1 cellular context compared by ENCODE assay signal in the genomic region with DNA sequence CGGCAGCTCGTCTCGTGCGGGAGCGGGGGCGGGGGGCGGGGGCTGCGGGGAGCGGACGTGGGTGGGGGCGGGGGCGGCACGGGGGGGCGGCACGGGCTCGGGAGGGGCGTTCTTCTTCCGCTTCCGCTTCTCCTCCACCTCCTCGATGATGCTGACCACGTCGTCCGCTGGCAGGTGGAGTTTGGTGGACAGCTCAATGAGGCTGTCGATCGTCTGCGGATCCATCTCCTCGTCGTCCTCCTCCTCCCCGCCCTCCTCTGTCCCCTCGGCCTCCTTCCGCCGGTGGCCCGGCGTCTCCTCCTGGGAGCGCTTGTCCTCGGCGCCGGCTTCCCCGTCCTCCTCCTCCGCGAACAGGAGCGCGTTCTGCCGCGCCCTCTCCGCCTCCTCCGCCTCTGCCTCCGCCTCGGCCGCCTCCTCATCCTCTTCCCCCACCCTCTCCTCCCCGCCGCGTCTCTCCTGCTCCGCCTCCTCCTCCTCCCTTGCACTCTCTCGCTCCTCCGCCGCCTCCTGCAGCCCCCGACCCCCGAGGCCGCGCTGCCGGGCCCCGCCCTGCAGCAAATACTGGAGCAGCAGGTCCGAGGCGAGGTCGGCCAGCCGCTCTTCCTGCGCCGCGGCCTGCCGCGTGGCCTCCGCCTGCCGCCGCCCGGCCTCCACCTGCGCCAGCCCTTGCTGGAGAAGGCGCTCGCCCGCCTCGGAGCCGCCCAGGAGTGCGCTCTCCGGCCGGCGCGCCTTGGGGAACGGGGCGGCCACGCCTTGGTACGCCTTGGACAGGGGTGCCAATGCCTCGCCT.
TF ChIP-seq lines count a peak whose summit lies in the region.

No MANE protein-coding gene starts in this region.

TF ChIP-seq in K562, 482 proteins besides CTCF, POLR2A, EP300 and RAD21 (continued from another document and continues in another):
- TF ChIP-seq, protein P1, sequence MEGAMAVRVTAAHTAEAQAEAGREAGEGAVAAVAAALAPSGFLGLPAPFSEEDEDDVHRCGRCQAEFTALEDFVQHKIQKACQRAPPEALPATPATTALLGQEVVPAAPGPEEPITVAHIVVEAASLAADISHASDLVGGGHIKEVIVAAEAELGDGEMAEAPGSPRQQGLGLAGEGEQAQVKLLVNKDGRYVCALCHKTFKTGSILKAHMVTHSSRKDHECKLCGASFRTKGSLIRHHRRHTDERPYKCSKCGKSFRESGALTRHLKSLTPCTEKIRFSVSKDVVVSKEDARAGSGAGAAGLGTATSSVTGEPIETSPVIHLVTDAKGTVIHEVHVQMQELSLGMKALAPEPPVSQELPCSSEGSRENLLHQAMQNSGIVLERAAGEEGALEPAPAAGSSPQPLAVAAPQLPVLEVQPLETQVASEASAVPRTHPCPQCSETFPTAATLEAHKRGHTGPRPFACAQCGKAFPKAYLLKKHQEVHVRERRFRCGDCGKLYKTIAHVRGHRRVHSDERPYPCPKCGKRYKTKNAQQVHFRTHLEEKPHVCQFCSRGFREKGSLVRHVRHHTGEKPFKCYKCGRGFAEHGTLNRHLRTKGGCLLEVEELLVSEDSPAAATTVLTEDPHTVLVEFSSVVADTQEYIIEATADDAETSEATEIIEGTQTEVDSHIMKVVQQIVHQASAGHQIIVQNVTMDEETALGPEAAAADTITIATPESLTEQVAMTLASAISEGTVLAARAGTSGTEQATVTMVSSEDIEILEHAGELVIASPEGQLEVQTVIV (CRISPR knock-in tag; IDR thresholded peaks at IDR 0.05; ENCODE audit: borderline replicate concordance) = no peak
- TF ChIP-seq NR3C1 (CRISPR knock-in tag; IDR thresholded peaks at IDR 0.05) (peak; percentile 61; the same call in 1 of the 2 replicates), TRIM24 (IDR thresholded peaks at IDR 0.05) (no peak), NR2C2 (CRISPR knock-in tag; IDR thresholded peaks at IDR 0.05) (no peak), NR2C2 (tag; IDR thresholded peaks at IDR 0.05) (no peak), MEIS2 (IDR thresholded peaks at IDR 0.05; ENCODE audit: partially characterized antibody) (no peak), CCNT2 (IDR thresholded peaks at IDR 0.05; ENCODE audit: borderline replicate concordance, extremely low read depth, insufficient read length, low read depth, low read length) (no peak), GABPA (tag; conservative IDR thresholded peaks at IDR 0.05; ENCODE audit: low read depth) (peak; percentile 73), ZNF217 (CRISPR knock-in tag; IDR thresholded peaks at IDR 0.05) (no peak), DNMT1 (IDR thresholded peaks at IDR 0.05) (no peak), ZNF583 (CRISPR knock-in tag; IDR thresholded peaks at IDR 0.05) (no peak), ZNF77 (CRISPR knock-in tag; IDR thresholded peaks at IDR 0.05) (no peak), HNRNPLL (IDR thresholded peaks at IDR 0.05; ENCODE audit: low read depth, low read length, poor library complexity, severe bottlenecking) (no peak), GABPB1 (CRISPR knock-in tag; IDR thresholded peaks at IDR 0.05) (0 out of 2 replicates have a peak, but pooled peaks have one; percentile 41), FUS (optimal IDR thresholded peaks at IDR 0.05; ENCODE audit: low read depth, low read length) (no peak), NFYB (IDR thresholded peaks at IDR 0.05; ENCODE audit: extremely low read depth, insufficient read length) (no peak), ZNF79 (CRISPR knock-in tag; IDR thresholded peaks at IDR 0.05; ENCODE audit: low read depth) (no peak), SLC30A9 (CRISPR knock-in tag; IDR thresholded peaks at IDR 0.05) (no peak), HDAC1 (IDR thresholded peaks at IDR 0.05) (no peak), PHF8 (IDR thresholded peaks at IDR 0.05; ENCODE audit: borderline replicate concordance, low read length) (peak; percentile 29; the same call in 1 of the 2 replicates), RBFOX2 (IDR thresholded peaks at IDR 0.05; ENCODE audit: low read depth, low read length) (peak; percentile 65), SMARCC2 (IDR thresholded peaks at IDR 0.05; ENCODE audit: low read depth) (no peak), TAF1 (IDR thresholded peaks at IDR 0.05; ENCODE audit: control insufficient read depth, extremely low read depth, insufficient read depth, low read length, severe bottlenecking) (no peak), SMAD4 (CRISPR knock-in tag; conservative IDR thresholded peaks at IDR 0.05) (no peak), TCF3 (CRISPR knock-in tag; IDR thresholded peaks at IDR 0.05) (no peak), POLR2AphosphoS2 (IDR thresholded peaks at IDR 0.05; ENCODE audit: low read length) (no peak), ILF3 (IDR thresholded peaks at IDR 0.05; ENCODE audit: borderline replicate concordance) (no peak), ZBTB7A (IDR thresholded peaks at IDR 0.05; ENCODE audit: borderline replicate concordance, control insufficient read depth, low read depth, low read length) (peak; percentile 0; the same call in 1 of the 2 replicates), NRF1 (conservative IDR thresholded peaks at IDR 0.05 in 1 of 2, IDR thresholded peaks at IDR 0.05 in 1 of 2) (no peak; a peak in 1 of 4 replicates), ZNF699 (CRISPR knock-in tag; IDR thresholded peaks at IDR 0.05; ENCODE audit: insufficient replicate concordance) (no peak), RBM14 (IDR thresholded peaks at IDR 0.05; ENCODE audit: borderline replicate concordance, insufficient read depth, low read depth, low read length) (no peak), SMARCB1 (IDR thresholded peaks at IDR 0.05; ENCODE audit: insufficient read length, low read depth) (no peak), FOXP1 (CRISPR knock-in tag; IDR thresholded peaks at IDR 0.05) (no peak), ZNF696 (CRISPR knock-in tag; conservative IDR thresholded peaks at IDR 0.05) (no peak), ZNF780A (CRISPR knock-in tag; IDR thresholded peaks at IDR 0.05) (no peak), CBX8 (IDR thresholded peaks at IDR 0.05; ENCODE audit: borderline replicate concordance, extremely low read depth, low read depth, low read length, poor library complexity, severe bottlenecking) (no peak), CBX1 (IDR thresholded peaks at IDR 0.05; ENCODE audit: low read depth) (no peak), BRD9 (IDR thresholded peaks at IDR 0.05; ENCODE audit: low read depth, partially characterized antibody) (no peak), ELF1 (tag; IDR thresholded peaks at IDR 0.05) (peak; percentile 55; the same call in 1 of the 2 replicates), CHD1 (IDR thresholded peaks at IDR 0.05; ENCODE audit: low read length) (no peak), SPI1 (IDR thresholded peaks at IDR 0.05; ENCODE audit: borderline replicate concordance, low read depth, low read length) (no peak), TAF9B (IDR thresholded peaks at IDR 0.05; ENCODE audit: partially characterized antibody) (no peak), MEF2A (IDR thresholded peaks at IDR 0.05; ENCODE audit: control insufficient read depth, low read depth, low read length) (no peak)
- TF ChIP-seq, protein P2, sequence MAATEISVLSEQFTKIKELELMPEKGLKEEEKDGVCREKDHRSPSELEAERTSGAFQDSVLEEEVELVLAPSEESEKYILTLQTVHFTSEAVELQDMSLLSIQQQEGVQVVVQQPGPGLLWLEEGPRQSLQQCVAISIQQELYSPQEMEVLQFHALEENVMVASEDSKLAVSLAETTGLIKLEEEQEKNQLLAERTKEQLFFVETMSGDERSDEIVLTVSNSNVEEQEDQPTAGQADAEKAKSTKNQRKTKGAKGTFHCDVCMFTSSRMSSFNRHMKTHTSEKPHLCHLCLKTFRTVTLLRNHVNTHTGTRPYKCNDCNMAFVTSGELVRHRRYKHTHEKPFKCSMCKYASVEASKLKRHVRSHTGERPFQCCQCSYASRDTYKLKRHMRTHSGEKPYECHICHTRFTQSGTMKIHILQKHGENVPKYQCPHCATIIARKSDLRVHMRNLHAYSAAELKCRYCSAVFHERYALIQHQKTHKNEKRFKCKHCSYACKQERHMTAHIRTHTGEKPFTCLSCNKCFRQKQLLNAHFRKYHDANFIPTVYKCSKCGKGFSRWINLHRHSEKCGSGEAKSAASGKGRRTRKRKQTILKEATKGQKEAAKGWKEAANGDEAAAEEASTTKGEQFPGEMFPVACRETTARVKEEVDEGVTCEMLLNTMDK (IDR thresholded peaks at IDR 0.05; ENCODE audit: borderline replicate concordance, insufficient read depth, low read depth, low read length, poor library complexity, severe bottlenecking) = no peak
- TF ChIP-seq, protein P3, sequence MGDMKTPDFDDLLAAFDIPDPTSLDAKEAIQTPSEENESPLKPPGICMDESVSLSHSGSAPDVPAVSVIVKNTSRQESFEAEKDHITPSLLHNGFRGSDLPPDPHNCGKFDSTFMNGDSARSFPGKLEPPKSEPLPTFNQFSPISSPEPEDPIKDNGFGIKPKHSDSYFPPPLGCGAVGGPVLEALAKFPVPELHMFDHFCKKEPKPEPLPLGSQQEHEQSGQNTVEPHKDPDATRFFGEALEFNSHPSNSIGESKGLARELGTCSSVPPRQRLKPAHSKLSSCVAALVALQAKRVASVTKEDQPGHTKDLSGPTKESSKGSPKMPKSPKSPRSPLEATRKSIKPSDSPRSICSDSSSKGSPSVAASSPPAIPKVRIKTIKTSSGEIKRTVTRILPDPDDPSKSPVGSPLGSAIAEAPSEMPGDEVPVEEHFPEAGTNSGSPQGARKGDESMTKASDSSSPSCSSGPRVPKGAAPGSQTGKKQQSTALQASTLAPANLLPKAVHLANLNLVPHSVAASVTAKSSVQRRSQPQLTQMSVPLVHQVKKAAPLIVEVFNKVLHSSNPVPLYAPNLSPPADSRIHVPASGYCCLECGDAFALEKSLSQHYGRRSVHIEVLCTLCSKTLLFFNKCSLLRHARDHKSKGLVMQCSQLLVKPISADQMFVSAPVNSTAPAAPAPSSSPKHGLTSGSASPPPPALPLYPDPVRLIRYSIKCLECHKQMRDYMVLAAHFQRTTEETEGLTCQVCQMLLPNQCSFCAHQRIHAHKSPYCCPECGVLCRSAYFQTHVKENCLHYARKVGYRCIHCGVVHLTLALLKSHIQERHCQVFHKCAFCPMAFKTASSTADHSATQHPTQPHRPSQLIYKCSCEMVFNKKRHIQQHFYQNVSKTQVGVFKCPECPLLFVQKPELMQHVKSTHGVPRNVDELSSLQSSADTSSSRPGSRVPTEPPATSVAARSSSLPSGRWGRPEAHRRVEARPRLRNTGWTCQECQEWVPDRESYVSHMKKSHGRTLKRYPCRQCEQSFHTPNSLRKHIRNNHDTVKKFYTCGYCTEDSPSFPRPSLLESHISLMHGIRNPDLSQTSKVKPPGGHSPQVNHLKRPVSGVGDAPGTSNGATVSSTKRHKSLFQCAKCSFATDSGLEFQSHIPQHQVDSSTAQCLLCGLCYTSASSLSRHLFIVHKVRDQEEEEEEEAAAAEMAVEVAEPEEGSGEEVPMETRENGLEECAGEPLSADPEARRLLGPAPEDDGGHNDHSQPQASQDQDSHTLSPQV (IDR thresholded peaks at IDR 0.05) = no peak
- TF ChIP-seq, protein P4, sequence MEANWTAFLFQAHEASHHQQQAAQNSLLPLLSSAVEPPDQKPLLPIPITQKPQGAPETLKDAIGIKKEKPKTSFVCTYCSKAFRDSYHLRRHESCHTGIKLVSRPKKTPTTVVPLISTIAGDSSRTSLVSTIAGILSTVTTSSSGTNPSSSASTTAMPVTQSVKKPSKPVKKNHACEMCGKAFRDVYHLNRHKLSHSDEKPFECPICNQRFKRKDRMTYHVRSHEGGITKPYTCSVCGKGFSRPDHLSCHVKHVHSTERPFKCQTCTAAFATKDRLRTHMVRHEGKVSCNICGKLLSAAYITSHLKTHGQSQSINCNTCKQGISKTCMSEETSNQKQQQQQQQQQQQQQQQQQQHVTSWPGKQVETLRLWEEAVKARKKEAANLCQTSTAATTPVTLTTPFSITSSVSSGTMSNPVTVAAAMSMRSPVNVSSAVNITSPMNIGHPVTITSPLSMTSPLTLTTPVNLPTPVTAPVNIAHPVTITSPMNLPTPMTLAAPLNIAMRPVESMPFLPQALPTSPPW (CRISPR knock-in tag; IDR thresholded peaks at IDR 0.05) = peak; percentile 79
- TF ChIP-seq, protein P5, sequence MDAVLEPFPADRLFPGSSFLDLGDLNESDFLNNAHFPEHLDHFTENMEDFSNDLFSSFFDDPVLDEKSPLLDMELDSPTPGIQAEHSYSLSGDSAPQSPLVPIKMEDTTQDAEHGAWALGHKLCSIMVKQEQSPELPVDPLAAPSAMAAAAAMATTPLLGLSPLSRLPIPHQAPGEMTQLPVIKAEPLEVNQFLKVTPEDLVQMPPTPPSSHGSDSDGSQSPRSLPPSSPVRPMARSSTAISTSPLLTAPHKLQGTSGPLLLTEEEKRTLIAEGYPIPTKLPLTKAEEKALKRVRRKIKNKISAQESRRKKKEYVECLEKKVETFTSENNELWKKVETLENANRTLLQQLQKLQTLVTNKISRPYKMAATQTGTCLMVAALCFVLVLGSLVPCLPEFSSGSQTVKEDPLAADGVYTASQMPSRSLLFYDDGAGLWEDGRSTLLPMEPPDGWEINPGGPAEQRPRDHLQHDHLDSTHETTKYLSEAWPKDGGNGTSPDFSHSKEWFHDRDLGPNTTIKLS (IDR thresholded peaks at IDR 0.05; ENCODE audit: borderline replicate concordance, low read depth) = no peak; the same call in 1 of the 2 replicates
- TF ChIP-seq, protein P6, sequence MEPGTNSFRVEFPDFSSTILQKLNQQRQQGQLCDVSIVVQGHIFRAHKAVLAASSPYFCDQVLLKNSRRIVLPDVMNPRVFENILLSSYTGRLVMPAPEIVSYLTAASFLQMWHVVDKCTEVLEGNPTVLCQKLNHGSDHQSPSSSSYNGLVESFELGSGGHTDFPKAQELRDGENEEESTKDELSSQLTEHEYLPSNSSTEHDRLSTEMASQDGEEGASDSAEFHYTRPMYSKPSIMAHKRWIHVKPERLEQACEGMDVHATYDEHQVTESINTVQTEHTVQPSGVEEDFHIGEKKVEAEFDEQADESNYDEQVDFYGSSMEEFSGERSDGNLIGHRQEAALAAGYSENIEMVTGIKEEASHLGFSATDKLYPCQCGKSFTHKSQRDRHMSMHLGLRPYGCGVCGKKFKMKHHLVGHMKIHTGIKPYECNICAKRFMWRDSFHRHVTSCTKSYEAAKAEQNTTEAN (CRISPR knock-in tag; IDR thresholded peaks at IDR 0.05) = no peak
- TF ChIP-seq, protein P7, sequence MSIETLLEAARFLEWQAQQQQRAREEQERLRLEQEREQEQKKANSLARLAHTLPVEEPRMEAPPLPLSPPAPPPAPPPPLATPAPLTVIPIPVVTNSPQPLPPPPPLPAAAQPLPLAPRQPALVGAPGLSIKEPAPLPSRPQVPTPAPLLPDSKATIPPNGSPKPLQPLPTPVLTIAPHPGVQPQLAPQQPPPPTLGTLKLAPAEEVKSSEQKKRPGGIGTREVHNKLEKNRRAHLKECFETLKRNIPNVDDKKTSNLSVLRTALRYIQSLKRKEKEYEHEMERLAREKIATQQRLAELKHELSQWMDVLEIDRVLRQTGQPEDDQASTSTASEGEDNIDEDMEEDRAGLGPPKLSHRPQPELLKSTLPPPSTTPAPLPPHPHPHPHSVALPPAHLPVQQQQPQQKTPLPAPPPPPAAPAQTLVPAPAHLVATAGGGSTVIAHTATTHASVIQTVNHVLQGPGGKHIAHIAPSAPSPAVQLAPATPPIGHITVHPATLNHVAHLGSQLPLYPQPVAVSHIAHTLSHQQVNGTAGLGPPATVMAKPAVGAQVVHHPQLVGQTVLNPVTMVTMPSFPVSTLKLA (conservative IDR thresholded peaks at IDR 0.05) = no peak
